Comparison of ENCODE assay signal across 3 cellular contexts in the genomic region with DNA sequence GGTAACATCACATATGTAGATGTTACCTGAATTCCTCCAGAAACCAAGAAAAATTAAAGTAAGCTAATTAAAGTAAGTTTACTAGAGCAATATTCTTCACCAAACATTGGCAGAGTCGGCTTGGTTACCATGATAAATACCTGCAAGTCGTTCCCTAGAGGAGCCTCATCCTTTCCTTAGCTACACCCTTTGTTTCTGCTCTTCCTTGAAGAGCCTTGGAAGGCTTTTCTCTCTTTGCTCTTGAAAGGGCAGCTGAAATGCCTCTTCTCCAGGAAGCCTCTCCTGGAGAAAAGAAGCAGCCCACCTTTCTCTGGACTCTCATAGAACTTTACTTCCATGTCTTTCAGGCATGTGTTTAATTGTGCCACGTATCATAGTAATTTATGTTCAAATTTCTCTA.
TF ChIP-seq lines count a peak whose summit lies in the region.

No MANE protein-coding gene starts in this region.

TF ChIP-seq in GM23338, 12 proteins besides CTCF, POLR2A, EP300 and RAD21:
- TF ChIP-seq, protein P1, sequence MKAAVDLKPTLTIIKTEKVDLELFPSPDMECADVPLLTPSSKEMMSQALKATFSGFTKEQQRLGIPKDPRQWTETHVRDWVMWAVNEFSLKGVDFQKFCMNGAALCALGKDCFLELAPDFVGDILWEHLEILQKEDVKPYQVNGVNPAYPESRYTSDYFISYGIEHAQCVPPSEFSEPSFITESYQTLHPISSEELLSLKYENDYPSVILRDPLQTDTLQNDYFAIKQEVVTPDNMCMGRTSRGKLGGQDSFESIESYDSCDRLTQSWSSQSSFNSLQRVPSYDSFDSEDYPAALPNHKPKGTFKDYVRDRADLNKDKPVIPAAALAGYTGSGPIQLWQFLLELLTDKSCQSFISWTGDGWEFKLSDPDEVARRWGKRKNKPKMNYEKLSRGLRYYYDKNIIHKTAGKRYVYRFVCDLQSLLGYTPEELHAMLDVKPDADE (IDR thresholded peaks at IDR 0.05), result no peak
- TF ChIP-seq, protein P2, sequence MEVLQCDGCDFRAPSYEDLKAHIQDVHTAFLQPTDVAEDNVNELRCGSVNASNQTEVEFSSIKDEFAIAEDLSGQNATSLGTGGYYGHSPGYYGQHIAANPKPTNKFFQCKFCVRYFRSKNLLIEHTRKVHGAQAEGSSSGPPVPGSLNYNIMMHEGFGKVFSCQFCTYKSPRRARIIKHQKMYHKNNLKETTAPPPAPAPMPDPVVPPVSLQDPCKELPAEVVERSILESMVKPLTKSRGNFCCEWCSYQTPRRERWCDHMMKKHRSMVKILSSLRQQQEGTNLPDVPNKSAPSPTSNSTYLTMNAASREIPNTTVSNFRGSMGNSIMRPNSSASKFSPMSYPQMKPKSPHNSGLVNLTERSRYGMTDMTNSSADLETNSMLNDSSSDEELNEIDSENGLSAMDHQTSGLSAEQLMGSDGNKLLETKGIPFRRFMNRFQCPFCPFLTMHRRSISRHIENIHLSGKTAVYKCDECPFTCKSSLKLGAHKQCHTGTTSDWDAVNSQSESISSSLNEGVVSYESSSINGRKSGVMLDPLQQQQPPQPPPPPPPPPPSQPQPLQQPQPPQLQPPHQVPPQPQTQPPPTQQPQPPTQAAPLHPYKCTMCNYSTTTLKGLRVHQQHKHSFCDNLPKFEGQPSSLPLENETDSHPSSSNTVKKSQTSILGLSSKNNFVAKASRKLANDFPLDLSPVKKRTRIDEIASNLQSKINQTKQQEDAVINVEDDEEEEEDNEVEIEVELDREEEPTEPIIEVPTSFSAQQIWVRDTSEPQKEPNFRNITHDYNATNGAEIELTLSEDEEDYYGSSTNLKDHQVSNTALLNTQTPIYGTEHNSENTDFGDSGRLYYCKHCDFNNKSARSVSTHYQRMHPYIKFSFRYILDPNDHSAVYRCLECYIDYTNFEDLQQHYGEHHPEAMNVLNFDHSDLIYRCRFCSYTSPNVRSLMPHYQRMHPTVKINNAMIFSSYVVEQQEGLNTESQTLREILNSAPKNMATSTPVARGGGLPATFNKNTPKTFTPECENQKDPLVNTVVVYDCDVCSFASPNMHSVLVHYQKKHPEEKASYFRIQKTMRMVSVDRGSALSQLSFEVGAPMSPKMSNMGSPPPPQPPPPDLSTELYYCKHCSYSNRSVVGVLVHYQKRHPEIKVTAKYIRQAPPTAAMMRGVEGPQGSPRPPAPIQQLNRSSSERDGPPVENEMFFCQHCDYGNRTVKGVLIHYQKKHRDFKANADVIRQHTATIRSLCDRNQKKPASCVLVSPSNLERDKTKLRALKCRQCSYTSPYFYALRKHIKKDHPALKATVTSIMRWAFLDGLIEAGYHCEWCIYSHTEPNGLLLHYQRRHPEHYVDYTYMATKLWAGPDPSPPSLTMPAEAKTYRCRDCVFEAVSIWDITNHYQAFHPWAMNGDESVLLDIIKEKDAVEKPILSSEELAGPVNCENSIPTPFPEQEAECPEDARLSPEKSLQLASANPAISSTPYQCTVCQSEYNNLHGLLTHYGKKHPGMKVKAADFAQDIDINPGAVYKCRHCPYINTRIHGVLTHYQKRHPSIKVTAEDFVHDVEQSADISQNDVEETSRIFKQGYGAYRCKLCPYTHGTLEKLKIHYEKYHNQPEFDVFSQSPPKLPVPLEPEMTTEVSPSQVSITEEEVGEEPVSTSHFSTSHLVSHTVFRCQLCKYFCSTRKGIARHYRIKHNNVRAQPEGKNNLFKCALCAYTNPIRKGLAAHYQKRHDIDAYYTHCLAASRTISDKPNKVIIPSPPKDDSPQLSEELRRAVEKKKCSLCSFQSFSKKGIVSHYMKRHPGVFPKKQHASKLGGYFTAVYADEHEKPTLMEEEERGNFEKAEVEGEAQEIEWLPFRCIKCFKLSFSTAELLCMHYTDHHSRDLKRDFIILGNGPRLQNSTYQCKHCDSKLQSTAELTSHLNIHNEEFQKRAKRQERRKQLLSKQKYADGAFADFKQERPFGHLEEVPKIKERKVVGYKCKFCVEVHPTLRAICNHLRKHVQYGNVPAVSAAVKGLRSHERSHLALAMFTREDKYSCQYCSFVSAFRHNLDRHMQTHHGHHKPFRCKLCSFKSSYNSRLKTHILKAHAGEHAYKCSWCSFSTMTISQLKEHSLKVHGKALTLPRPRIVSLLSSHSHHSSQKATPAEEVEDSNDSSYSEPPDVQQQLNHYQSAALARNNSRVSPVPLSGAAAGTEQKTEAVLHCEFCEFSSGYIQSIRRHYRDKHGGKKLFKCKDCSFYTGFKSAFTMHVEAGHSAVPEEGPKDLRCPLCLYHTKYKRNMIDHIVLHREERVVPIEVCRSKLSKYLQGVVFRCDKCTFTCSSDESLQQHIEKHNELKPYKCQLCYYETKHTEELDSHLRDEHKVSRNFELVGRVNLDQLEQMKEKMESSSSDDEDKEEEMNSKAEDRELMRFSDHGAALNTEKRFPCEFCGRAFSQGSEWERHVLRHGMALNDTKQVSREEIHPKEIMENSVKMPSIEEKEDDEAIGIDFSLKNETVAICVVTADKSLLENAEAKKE (CRISPR knock-in tag; IDR thresholded peaks at IDR 0.05), result peak; percentile 85

TF ChIP-seq in IMR-90, 13 proteins besides CTCF, POLR2A, EP300 and RAD21:
- TF ChIP-seq, protein P3, sequence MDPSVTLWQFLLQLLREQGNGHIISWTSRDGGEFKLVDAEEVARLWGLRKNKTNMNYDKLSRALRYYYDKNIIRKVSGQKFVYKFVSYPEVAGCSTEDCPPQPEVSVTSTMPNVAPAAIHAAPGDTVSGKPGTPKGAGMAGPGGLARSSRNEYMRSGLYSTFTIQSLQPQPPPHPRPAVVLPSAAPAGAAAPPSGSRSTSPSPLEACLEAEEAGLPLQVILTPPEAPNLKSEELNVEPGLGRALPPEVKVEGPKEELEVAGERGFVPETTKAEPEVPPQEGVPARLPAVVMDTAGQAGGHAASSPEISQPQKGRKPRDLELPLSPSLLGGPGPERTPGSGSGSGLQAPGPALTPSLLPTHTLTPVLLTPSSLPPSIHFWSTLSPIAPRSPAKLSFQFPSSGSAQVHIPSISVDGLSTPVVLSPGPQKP (IDR thresholded peaks at IDR 0.05; ENCODE audit: borderline replicate concordance, low read depth, low read length), result no peak
- TF ChIP-seq RCOR1 (IDR thresholded peaks at IDR 0.05; ENCODE audit: insufficient replicate concordance, low read length), result no peak
- no peak for TF ChIP-seq FOS (IDR thresholded peaks at IDR 0.05; ENCODE audit: low read depth, low read length)
- TF ChIP-seq BHLHE40 (IDR thresholded peaks at IDR 0.05; ENCODE audit: low read depth, low read length), result no peak
- no peak for TF ChIP-seq RFX5 (IDR thresholded peaks at IDR 0.05; ENCODE audit: low read depth, low read length)
- TF ChIP-seq MXI1 (IDR thresholded peaks at IDR 0.05; ENCODE audit: borderline replicate concordance, low read depth, low read length), result no peak
- no peak for TF ChIP-seq SMC3 (IDR thresholded peaks at IDR 0.05; ENCODE audit: low read depth, low read length)
- TF ChIP-seq MAZ (IDR thresholded peaks at IDR 0.05; ENCODE audit: borderline replicate concordance, low read depth, low read length), result no peak
- TF ChIP-seq, protein P4, sequence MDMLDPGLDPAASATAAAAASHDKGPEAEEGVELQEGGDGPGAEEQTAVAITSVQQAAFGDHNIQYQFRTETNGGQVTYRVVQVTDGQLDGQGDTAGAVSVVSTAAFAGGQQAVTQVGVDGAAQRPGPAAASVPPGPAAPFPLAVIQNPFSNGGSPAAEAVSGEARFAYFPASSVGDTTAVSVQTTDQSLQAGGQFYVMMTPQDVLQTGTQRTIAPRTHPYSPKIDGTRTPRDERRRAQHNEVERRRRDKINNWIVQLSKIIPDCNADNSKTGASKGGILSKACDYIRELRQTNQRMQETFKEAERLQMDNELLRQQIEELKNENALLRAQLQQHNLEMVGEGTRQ (IDR thresholded peaks at IDR 0.05; ENCODE audit: low read depth, low read length), result no peak
- no peak for TF ChIP-seq CEBPB (IDR thresholded peaks at IDR 0.05; ENCODE audit: low read depth, low read length)
- no peak for TF ChIP-seq MAFK (IDR thresholded peaks at IDR 0.05; ENCODE audit: low read depth, low read length)
- TF ChIP-seq NFE2L2 (IDR thresholded peaks at IDR 0.05; ENCODE audit: low read depth, low read length), result no peak

TF ChIP-seq in H1, 55 proteins besides CTCF, POLR2A, EP300 and RAD21:
- TF ChIP-seq POU5F1 (IDR thresholded peaks at IDR 0.05; ENCODE audit: low read depth, low read length) (no peak), TEAD4 (IDR thresholded peaks at IDR 0.05; ENCODE audit: low read depth, low read length) (0 out of 2 replicates have a peak, but pooled peaks have one; percentile 15)
